In genomic region chr11:9461068-9461759, GRCh38 we compare ENCODE assay signal across 8 cellular contexts. TPM values are rescaled to one million over a fixed set of nuclear protein-coding genes. Genes with fewer than 3 reads are reported as not detected.
DNase-seq lines count a peak whose midpoint lies in the region; ATAC-seq and TF ChIP-seq lines count a peak whose summit lies in the region.

No MANE protein-coding gene starts in this region.

- intact Hi-C loops in activated CD4-positive, alpha-beta T cell treated with anti-CD3 and anti-CD28 coated beads for 36 hours (cut with DNase I, micrococcal nuclease), result loop anchor here (1.0 to 10.0 kb wide), 13 partner anchors 97 to 1348 kb away; partner anchors contain the start of genes ADM (in 1 of the 2), AKIP1 (in 1 of the 2), CTR9 (in 1 of the 2) and DENND5A (in 1 of the 2)
- intact Hi-C loops in colonic mucosa (cut with DNase I) (no loop called here), left colon (cut with DNase I, micrococcal nuclease) (no loop called here)

- H3K4me1 Mint-ChIP-seq in activated CD4-positive, alpha-beta T cell treated with anti-CD3 and anti-CD28 coated beads for 36 hours, result peaks cover 24% of the 10 kb centered on the region

- H3K36me3 Mint-ChIP-seq in activated CD4-positive, alpha-beta T cell treated with anti-CD3 and anti-CD28 coated beads for 36 hours (ENCODE audit: low read depth), result peaks cover 14% of the 10 kb centered on the region

- H3K4me3 ChIP-seq in AG10803 (ENCODE audit: low read length) (peak overlapping the region; percentile 69), colonic mucosa (peak overlapping the region; percentile 50)

- TF ChIP-seq CTCF in AG10803 (conservative IDR thresholded peaks at IDR 0.05; ENCODE audit: low read length) (no peak), colonic mucosa (IDR thresholded peaks at IDR 0.05) (no peak)

- POLR2A ChIA-PET in activated CD4-positive, alpha-beta T cell treated with anti-CD3 and anti-CD28 coated beads for 36 hours (lab: Charles Lee), result interaction anchor here (0.5 to 2.6 kb wide), 18 partner anchors 18 to 934 kb away, joined by 3 to 16 read pairs (median 4); partner anchors contain the start of genes IPO7 and WEE1

- H3K4me1 ChIP-seq in colonic mucosa, result peaks cover 5% of the 10 kb centered on the region

- no peaks in the 10 kb centered on the region for H3K9me3 ChIP-seq in colonic mucosa

- CTCF ChIA-PET in activated CD4-positive, alpha-beta T cell treated with anti-CD3 and anti-CD28 coated beads for 36 hours (lab: Charles Lee), result interaction anchor here (0.7 to 1.6 kb wide), 7 partner anchors 13 to 294 kb away, joined by 3 to 6 read pairs (median 4); no protein-coding TSS in a partner anchor

- H3K27me3 ChIP-seq in colonic mucosa, result no peaks in the 10 kb centered on the region

- DNase-seq in AG10803 (ENCODE audit: low read depth) (peak; percentile 95), NCI-H345 (lab: John Stamatoyannopoulos, UW) (peak; percentile 89), colonic mucosa (peak; percentile 86), left colon (peak; percentile 85 to 87)
- DNase-seq in activated CD4-positive, alpha-beta T cell treated with anti-CD3 and anti-CD28 coated beads for 36 hours, result peak; percentile 85
- DNase-seq in stimulated activated CD4-positive, alpha-beta T cell treated with anti-CD3 and anti-CD28 coated beads, Interleukin-1b, Interleukin-23, amount 100 ng/mL, for 48 hours, result peak; percentile 80

- H3K36me3 ChIP-seq in colonic mucosa, result no peaks in the 10 kb centered on the region

- H3K27ac ChIP-seq in colonic mucosa, result peak overlapping the region; percentile 100

- H3K9ac ChIP-seq in colonic mucosa (ENCODE audit: low read depth in 2 of 2, low read length in 2 of 2), result peak overlapping the region; percentile 87 to 93

- H3K9me3 Mint-ChIP-seq in activated CD4-positive, alpha-beta T cell treated with anti-CD3 and anti-CD28 coated beads for 36 hours (ENCODE audit: low read depth), result no peaks in the 10 kb centered on the region

- no peaks in the 10 kb centered on the region for H3K27me3 Mint-ChIP-seq in activated CD4-positive, alpha-beta T cell treated with anti-CD3 and anti-CD28 coated beads for 36 hours

- ATAC-seq in GM19025 (IDR thresholded peaks at IDR 0.05; ENCODE audit: low read depth, unreplicated experiment) (peak; percentile 47), HG03196 (IDR thresholded peaks at IDR 0.05; ENCODE audit: unreplicated experiment) (peak; percentile 57), left colon (peak; percentile 70)
- peak; percentile 45 for ATAC-seq in activated CD4-positive, alpha-beta T cell treated with anti-CD3 and anti-CD28 coated beads for 36 hours

- H3K4me3 Mint-ChIP-seq in activated CD4-positive, alpha-beta T cell treated with anti-CD3 and anti-CD28 coated beads for 36 hours, result peak overlapping the region; percentile 93

- H3K27ac Mint-ChIP-seq in activated CD4-positive, alpha-beta T cell treated with anti-CD3 and anti-CD28 coated beads for 36 hours, result peak overlapping the region; percentile 99

RNA-seq across cellular contexts. Expression of gene ZNF143, which starts 0.4 kb away (rescaled TPM):
- total RNA-seq in activated CD4-positive, alpha-beta T cell treated with anti-CD3 and anti-CD28 coated beads for 36 hours, result 10 to 100 TPM; 32.6 to 34.9 TPM
- total RNA-seq in colonic mucosa, result 10 to 100 TPM; 18.0 to 22.2 TPM
- 10 to 100 TPM; 23.5 to 26.4 TPM for total RNA-seq in left colon

Comparison
In these comparisons a context has a peak if more than half of its experiments do, and no peak if none do; other contexts are left out.
1. Peak in every context shown above with its lines: DNase-seq, ATAC-seq, H3K4me3 ChIP-seq and H3K27ac ChIP-seq.
2. intact Hi-C loops: an anchor here in activated CD4-positive, alpha-beta T cell treated with anti-CD3 and anti-CD28 coated beads for 36 hours (1.0 to 10.0 kb wide); none called in colonic mucosa and left colon.